14 cellular contexts compared by ENCODE assay signal in the genomic region with DNA sequence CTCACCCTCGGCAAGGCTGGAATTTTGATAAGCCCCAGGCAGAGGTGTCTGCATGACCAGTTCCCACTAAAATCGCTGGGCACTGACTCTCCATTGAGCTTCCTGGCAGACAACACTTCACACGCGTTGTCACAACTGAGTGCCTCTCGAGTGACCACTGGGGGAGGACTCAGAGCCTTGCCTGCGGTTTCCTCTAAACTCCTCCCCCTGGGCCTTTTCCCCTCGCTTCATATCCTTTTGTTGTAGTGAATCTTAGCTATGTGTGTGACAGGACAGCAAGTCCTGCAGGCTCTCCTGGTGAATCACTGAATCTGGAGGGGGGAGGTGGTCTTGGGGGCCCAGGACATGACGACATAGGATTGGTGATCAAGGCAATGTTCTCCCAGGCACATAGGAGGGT.
DNase-seq lines count a peak whose midpoint lies in the region; ATAC-seq and TF ChIP-seq lines count a peak whose summit lies in the region.
"Had no signal": no experiment of that assay in that cellular context is flagged by ENCODE, and none has a peak within 500 bp of the region (broad histone marks: within the 10 kb centered on the region; RNA-seq: fewer than 3 reads in every experiment).

No MANE protein-coding gene starts in this region.

- H3K4me3 Mint-ChIP-seq in endodermal cell = no peak overlapping the region
- H3K4me3 Mint-ChIP-seq: CD14-positive monocyte; T-helper 2 cell treated with Interferon-gamma antibody and Interleukin-4, amounts not matched to agents 5 μg/mL and 100 μg/mL, for 36 hours had no signal

- DNase-seq in AG20443 (ENCODE audit: low spot score) = peak; percentile 69
- DNase-seq in NCI-H146 (lab: John Stamatoyannopoulos, UW) = peak; percentile 42
- peak; percentile 72 for DNase-seq in endodermal cell
- DNase-seq in left lung = no peak
- no peak for DNase-seq in stimulated activated CD4-positive, alpha-beta T cell treated with anti-CD3 and anti-CD28 coated beads, Interleukin-4, amount 100 ng/mL, for 1 hour
- DNase-seq in NCI-H1694 (lab: John Stamatoyannopoulos, UW) = no peak
- DNase-seq in EL = no peak
- DNase-seq: amygdala, Karpas-422, NCI-H526, stomach had no signal

- H3K4me1 Mint-ChIP-seq in endodermal cell = peaks cover 3% of the 10 kb centered on the region
- H3K4me1 Mint-ChIP-seq: CD14-positive monocyte had no signal

- no peaks in the 10 kb centered on the region for H3K36me3 ChIP-seq in endodermal cell (ENCODE audit: control insufficient read depth, insufficient read depth, low read length)
- no peaks in the 10 kb centered on the region for H3K36me3 ChIP-seq in left lung
- H3K36me3 ChIP-seq: stomach had no signal

- H3K4me3 ChIP-seq in endodermal cell (ENCODE audit: low read length) (no peak overlapping the region), left lung (no peak overlapping the region)
- H3K4me3 ChIP-seq: stomach had no signal

- H3K36me3 Mint-ChIP-seq in endodermal cell (ENCODE audit: low read depth) = no peaks in the 10 kb centered on the region
- H3K36me3 Mint-ChIP-seq: CD14-positive monocyte had no signal

- no peaks in the 10 kb centered on the region for H3K9me3 Mint-ChIP-seq in endodermal cell
- H3K9me3 Mint-ChIP-seq: T-helper 2 cell treated with Interferon-gamma antibody and Interleukin-4, amounts not matched to agents 5 μg/mL and 100 μg/mL, for 36 hours had no signal

- WGBS in endodermal cell (ENCODE audit: insufficient coverage in 1 of 2, insufficient read length in 1 of 2), 2 experiments = 66 to 100% methylated on average over 1 to 8 of the region's 8 CpGs

- H3K9me3 ChIP-seq in endodermal cell (ENCODE audit: control insufficient read depth, low read length) (no peaks in the 10 kb centered on the region), left lung (no peaks in the 10 kb centered on the region)
- H3K9me3 ChIP-seq: stomach had no signal

- H3K27me3 ChIP-seq in endodermal cell (ENCODE audit: control insufficient read depth, insufficient read depth, low read length, poor library complexity, severe bottlenecking) (no peaks in the 10 kb centered on the region), left lung (no peaks in the 10 kb centered on the region)
- H3K27me3 ChIP-seq: stomach had no signal

- ATAC-seq in left lung = peak; percentile 39
- ATAC-seq in HG03175 (IDR thresholded peaks at IDR 0.05; ENCODE audit: unreplicated experiment) = no peak

- H3K27ac ChIP-seq in endodermal cell (ENCODE audit: low read depth, low read length) (no peak overlapping the region), left lung (no peak overlapping the region)
- H3K27ac ChIP-seq: stomach had no signal

- H3K27ac Mint-ChIP-seq in endodermal cell = no peak overlapping the region
- H3K27ac Mint-ChIP-seq: T-helper 2 cell treated with Interferon-gamma antibody and Interleukin-4, amounts not matched to agents 5 μg/mL and 100 μg/mL, for 36 hours had no signal

- no peak overlapping the region for H3K9ac ChIP-seq in endodermal cell (ENCODE audit: extremely low read depth, low read length, poor library complexity, severe bottlenecking)

- H3K27me3 Mint-ChIP-seq in endodermal cell (ENCODE audit: insufficient read depth) = no peaks in the 10 kb centered on the region

- H3K4me1 ChIP-seq in endodermal cell (ENCODE audit: control insufficient read depth, insufficient read depth, low read length) = no peaks in the 10 kb centered on the region
- H3K4me1 ChIP-seq in left lung = no peaks in the 10 kb centered on the region
- H3K4me1 ChIP-seq: stomach had no signal

- peak; percentile 29 for TF ChIP-seq CTCF in endodermal cell (conservative IDR thresholded peaks at IDR 0.05)
- TF ChIP-seq CTCF in left lung (IDR thresholded peaks at IDR 0.05) = no peak

- intact Hi-C loops in left lung (cut with DNase I) = no loop called here

Comparison
In these comparisons a context has a peak if more than half of its experiments do, and no peak if none do; other contexts are left out.
1. DNase-seq: peak in AG20443 (single experiment), NCI-H146 (single experiment) and endodermal cell (single experiment); none in left lung (0 of 2), stimulated activated CD4-positive, alpha-beta T cell treated with anti-CD3 and anti-CD28 coated beads, Interleukin-4, amount 100 ng/mL, for 1 hour (single experiment), NCI-H1694 (single experiment) and EL (single experiment).